In the genomic region with DNA sequence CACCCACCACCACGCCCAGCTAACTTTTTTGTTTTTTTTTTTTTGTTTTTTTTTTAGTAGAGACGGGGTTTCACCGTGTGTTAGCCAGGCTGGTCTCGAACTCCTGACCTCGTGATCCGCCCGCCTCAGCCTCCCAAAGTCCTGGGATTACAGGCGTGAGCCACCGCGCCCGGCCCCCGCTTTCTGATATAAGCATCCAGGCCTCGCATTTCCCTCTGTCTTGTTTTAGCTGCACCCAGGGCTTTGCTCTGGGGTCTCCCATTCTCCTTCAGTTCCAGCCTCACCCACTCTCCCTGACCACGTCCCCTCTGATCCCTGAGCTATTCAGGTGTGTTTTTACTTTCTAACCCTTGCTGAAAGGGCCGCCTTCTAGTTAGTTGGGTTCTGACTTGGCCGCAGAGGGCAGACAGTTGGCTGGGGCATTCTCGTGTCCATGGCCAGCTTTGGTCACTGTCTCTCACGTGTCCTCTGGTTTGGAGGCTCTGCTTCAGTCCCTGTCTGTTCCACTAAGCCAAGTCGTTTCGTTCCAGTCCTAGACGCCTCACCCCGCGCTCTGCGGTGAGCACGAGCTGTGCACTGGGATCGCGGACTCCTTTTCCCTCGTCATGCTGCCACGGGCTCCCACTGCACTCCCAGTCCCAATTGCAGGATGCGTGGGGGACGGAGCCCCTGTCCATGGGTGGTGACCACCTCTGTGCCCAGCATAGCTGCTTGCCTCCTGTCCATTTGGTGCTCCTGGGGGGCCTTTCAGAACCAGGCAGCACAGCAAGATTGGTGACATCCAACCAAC, we compare ENCODE assay signal across 1 cellular context.
TF ChIP-seq lines count a peak whose summit lies in the region.

No MANE protein-coding gene starts in this region.

TF ChIP-seq in K562, 482 proteins besides CTCF, POLR2A, EP300 and RAD21:
- TF ChIP-seq POU5F1 (IDR thresholded peaks at IDR 0.05; ENCODE audit: borderline replicate concordance, low read depth, low read length, partially characterized antibody) = no peak
- no peak for TF ChIP-seq ZNF174 (CRISPR knock-in tag; IDR thresholded peaks at IDR 0.05)
- no peak for TF ChIP-seq DPF2 (IDR thresholded peaks at IDR 0.05)
- TF ChIP-seq PHF20 (IDR thresholded peaks at IDR 0.05; ENCODE audit: partially characterized antibody) = no peak
- no peak for TF ChIP-seq ZNF263 (CRISPR knock-in tag; IDR thresholded peaks at IDR 0.05; ENCODE audit: borderline replicate concordance)
- TF ChIP-seq RBM25 (IDR thresholded peaks at IDR 0.05; ENCODE audit: low read depth, low read length, severe bottlenecking) = no peak
- TF ChIP-seq, protein P1, sequence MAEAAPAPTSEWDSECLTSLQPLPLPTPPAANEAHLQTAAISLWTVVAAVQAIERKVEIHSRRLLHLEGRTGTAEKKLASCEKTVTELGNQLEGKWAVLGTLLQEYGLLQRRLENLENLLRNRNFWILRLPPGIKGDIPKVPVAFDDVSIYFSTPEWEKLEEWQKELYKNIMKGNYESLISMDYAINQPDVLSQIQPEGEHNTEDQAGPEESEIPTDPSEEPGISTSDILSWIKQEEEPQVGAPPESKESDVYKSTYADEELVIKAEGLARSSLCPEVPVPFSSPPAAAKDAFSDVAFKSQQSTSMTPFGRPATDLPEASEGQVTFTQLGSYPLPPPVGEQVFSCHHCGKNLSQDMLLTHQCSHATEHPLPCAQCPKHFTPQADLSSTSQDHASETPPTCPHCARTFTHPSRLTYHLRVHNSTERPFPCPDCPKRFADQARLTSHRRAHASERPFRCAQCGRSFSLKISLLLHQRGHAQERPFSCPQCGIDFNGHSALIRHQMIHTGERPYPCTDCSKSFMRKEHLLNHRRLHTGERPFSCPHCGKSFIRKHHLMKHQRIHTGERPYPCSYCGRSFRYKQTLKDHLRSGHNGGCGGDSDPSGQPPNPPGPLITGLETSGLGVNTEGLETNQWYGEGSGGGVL (CRISPR knock-in tag; IDR thresholded peaks at IDR 0.05) = no peak
- TF ChIP-seq ZBTB7A (IDR thresholded peaks at IDR 0.05; ENCODE audit: borderline replicate concordance, control insufficient read depth, low read depth, low read length) = no peak
- TF ChIP-seq ZNF561 (CRISPR knock-in tag; conservative IDR thresholded peaks at IDR 0.05) = no peak
- TF ChIP-seq ZZZ3 (IDR thresholded peaks at IDR 0.05) = no peak
- TF ChIP-seq TAF1 (IDR thresholded peaks at IDR 0.05; ENCODE audit: control insufficient read depth, extremely low read depth, insufficient read depth, low read length, severe bottlenecking) = no peak
- TF ChIP-seq, protein P2, sequence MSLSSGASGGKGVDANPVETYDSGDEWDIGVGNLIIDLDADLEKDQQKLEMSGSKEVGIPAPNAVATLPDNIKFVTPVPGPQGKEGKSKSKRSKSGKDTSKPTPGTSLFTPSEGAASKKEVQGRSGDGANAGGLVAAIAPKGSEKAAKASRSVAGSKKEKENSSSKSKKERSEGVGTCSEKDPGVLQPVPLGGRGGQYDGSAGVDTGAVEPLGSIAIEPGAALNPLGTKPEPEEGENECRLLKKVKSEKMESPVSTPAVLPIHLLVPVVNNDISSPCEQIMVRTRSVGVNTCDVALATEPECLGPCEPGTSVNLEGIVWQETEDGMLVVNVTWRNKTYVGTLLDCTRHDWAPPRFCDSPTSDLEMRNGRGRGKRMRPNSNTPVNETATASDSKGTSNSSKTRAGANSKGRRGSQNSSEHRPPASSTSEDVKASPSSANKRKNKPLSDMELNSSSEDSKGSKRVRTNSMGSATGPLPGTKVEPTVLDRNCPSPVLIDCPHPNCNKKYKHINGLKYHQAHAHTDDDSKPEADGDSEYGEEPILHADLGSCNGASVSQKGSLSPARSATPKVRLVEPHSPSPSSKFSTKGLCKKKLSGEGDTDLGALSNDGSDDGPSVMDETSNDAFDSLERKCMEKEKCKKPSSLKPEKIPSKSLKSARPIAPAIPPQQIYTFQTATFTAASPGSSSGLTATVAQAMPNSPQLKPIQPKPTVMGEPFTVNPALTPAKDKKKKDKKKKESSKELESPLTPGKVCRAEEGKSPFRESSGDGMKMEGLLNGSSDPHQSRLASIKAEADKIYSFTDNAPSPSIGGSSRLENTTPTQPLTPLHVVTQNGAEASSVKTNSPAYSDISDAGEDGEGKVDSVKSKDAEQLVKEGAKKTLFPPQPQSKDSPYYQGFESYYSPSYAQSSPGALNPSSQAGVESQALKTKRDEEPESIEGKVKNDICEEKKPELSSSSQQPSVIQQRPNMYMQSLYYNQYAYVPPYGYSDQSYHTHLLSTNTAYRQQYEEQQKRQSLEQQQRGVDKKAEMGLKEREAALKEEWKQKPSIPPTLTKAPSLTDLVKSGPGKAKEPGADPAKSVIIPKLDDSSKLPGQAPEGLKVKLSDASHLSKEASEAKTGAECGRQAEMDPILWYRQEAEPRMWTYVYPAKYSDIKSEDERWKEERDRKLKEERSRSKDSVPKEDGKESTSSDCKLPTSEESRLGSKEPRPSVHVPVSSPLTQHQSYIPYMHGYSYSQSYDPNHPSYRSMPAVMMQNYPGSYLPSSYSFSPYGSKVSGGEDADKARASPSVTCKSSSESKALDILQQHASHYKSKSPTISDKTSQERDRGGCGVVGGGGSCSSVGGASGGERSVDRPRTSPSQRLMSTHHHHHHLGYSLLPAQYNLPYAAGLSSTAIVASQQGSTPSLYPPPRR (CRISPR knock-in tag; IDR thresholded peaks at IDR 0.05; ENCODE audit: borderline replicate concordance) = no peak
